ENCODE assay signal across 35 cellular contexts in genomic region chr16:25416002-25416401, GRCh38.
"Had no signal": no experiment of that assay in that cellular context is flagged by ENCODE, and none has a peak within 500 bp of the region (broad histone marks: within the 10 kb centered on the region; RNA-seq: fewer than 3 reads in every experiment).

No MANE protein-coding gene starts in this region.

- H3K36me3 ChIP-seq: MG63 had no signal

- H3K9me3 ChIP-seq: MG63 had no signal

- H3K27me3 ChIP-seq: MG63 had no signal

- H3K4me3 ChIP-seq: MG63 had no signal

- DNase-seq: Karpas-422, Kasumi-1, MG63, MM.1S, MV-4-11, NCI-H1048, NCI-H1092, NCI-H1092 treated with DMSO at 0.1 percent for 48 hours, NCI-H1105, NCI-H1105 treated with DMSO at 0.1 percent for 48 hours, NCI-H1417, NCI-H1417 treated with DMSO at 0.1 percent for 48 hours, NCI-H1436, NCI-H1436 treated with DMSO at 0.1 percent for 48 hours, NCI-H146, NCI-H1694, NCI-H1694 treated with DMSO at 0.1 percent for 48 hours, NCI-H187, NCI-H187 treated with DMSO at 0.1 percent for 48 hours, NCI-H1930, NCI-H2029, NCI-H2029 treated with DMSO at 0.1 percent for 48 hours, NCI-H2081, NCI-H2081 treated with DMSO at 0.1 percent for 48 hours, NCI-H2107, NCI-H2171, NCI-H2171 treated with DMSO at 0.1 percent for 48 hours, NCI-H2227 treated with DMSO at 0.1 percent for 48 hours, NCI-H226, NCI-H345, NCI-H446, NCI-H446 treated with DMSO at 0.1 percent for 48 hours, NCI-H510A, NCI-H510A treated with DMSO at 0.1 percent for 48 hours, NCI-H524 had no signal
